Comparison of ENCODE assay signal across 18 cellular contexts in the genomic region with DNA sequence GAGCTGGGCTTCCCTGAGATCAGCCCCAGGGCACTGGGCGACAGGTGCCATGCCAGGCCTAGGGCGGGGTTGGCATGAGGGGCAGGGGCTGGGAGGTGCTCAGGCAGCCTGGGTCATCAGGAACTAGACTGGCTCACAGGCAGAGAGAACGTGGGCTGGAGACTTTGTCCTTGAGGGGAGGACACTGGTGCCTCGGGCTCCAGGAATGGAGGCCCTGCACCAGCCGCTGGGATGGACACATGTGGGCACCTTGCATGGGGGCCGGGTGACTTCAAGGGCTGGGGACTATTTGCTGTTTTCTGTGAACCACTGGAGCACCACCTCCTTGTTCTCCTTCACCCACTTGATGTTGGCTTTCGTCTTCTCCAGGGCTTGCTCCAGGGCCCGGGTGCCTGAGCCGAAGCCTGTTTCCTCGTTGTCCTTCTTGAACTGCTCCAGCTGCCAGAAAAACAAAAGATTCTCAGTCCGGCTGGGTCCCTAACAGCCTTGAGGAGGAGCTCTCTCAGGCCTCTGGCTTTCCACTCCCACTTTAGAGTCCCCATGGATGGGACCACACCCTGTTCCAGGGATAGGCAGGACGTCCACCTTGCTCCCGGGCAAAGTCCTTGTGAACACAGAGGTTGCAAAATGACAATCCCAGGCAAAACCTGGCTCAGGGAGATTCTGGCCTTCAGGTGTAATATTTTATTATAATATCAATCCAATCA. TPM values are rescaled to one million over a fixed set of nuclear protein-coding genes. Genes with fewer than 3 reads are reported as not detected.
DNase-seq lines count a peak whose midpoint lies in the region; ATAC-seq and TF ChIP-seq lines count a peak whose summit lies in the region.
"Had no signal": no experiment of that assay in that cellular context is flagged by ENCODE, and none has a peak within 500 bp of the region (broad histone marks: within the 10 kb centered on the region; RNA-seq: fewer than 3 reads in every experiment).

No MANE protein-coding gene starts in this region.

- 44% methylated on average over 7 of the region's 13 CpGs for WGBS in right lobe of liver (ENCODE audit: insufficient coverage, low coverage, low lambda C conversion rate, missing lambda C conversion rate)
- 55 to 80% methylated on average over 2 to 13 of the region's 13 CpGs for WGBS in transverse colon (ENCODE audit: low coverage in 1 of 2), 2 donors

- DNase-seq in activated naive CD4-positive, alpha-beta T cell treated with anti-CD3 and anti-CD28 coated beads, Interleukin-2, amount 10 ng/mL, durations not matched to agents 7 days and 5 days = peak; percentile 18
- no peak for DNase-seq in activated naive CD4-positive, alpha-beta T cell treated with anti-CD3 and anti-CD28 coated beads, Interleukin-2, amount 50 U/mL, for 16 hours
- peak; percentile 58 for DNase-seq in MCF 10A (ENCODE audit: unreplicated experiment)
- peak; percentile 65 to 85 (median 82) for DNase-seq in right lobe of liver
- DNase-seq in transverse colon = peak; percentile 87
- no peak for DNase-seq in GDM1 (lab: John Stamatoyannopoulos, UW)
- no peak for DNase-seq in DMS 273 treated with DMSO at 0.1 percent for 48 hours (lab: John Stamatoyannopoulos, UW)
- DNase-seq in COLO668 (lab: John Stamatoyannopoulos, UW; ENCODE audit: unreplicated experiment) = no peak
- DNase-seq: anterior cingulate cortex; CD4-positive, CD25-positive, alpha-beta regulatory T cell; NCI-H1092 treated with DMSO at 0.1 percent for 48 hours; occipital lobe; stimulated activated naive CD8-positive, alpha-beta T cell treated with anti-CD3 and anti-CD28 coated beads, Interleukin-15, amount 100 ng/mL, for 72 hours had no signal

- peaks cover 0 to 35% (median 17%) of the 10 kb centered on the region in 4 donors for H3K4me1 ChIP-seq in right lobe of liver
- peaks cover 30 to 64% (median 43%) of the 10 kb centered on the region in 4 donors for H3K4me1 ChIP-seq in transverse colon

- H3K27me3 ChIP-seq in right lobe of liver (no peaks in the 10 kb centered on the region), transverse colon (no peaks in the 10 kb centered on the region)

- H3K36me3 ChIP-seq in right lobe of liver (peaks cover 0 to 36% (median 20%) of the 10 kb centered on the region in 4 donors), transverse colon (no peaks in the 10 kb centered on the region)

- H3K36me3 Mint-ChIP-seq in activated naive CD4-positive, alpha-beta T cell treated with anti-CD3 and anti-CD28 coated beads, Interleukin-2, amount 10 ng/mL, durations not matched to agents 7 days and 5 days = no peaks in the 10 kb centered on the region
- H3K36me3 Mint-ChIP-seq in MCF 10A (ENCODE audit: insufficient read depth, unreplicated experiment) = peaks cover 67% of the 10 kb centered on the region

- peak; percentile 75 to 82 (median 80) for ATAC-seq in right lobe of liver
- ATAC-seq: GM12878, K562 had no signal

- H3K4me1 Mint-ChIP-seq in activated naive CD4-positive, alpha-beta T cell treated with anti-CD3 and anti-CD28 coated beads, Interleukin-2, amount 10 ng/mL, durations not matched to agents 7 days and 5 days = peaks cover 8% of the 10 kb centered on the region
- H3K4me1 Mint-ChIP-seq in MCF 10A (ENCODE audit: insufficient read depth, unreplicated experiment) = peaks cover 24% of the 10 kb centered on the region
- H3K4me1 Mint-ChIP-seq: stimulated activated naive CD8-positive, alpha-beta T cell treated with anti-CD3 and anti-CD28 coated beads, Interleukin-15, amount 100 ng/mL, for 72 hours had no signal

- TSS peak; percentile 91 for BruUV-seq in MCF 10A (replicated peaks; lab: Mats Ljungman, UMichigan)

- H3K27ac ChIP-seq in right lobe of liver (peak overlapping the region in 2 of 3 donors; percentile 44 to 45), transverse colon (peak overlapping the region; percentile 87 to 90 (median 89))

- peaks cover 14% of the 10 kb centered on the region for H3K27me3 Mint-ChIP-seq in activated naive CD4-positive, alpha-beta T cell treated with anti-CD3 and anti-CD28 coated beads, Interleukin-2, amount 10 ng/mL, durations not matched to agents 7 days and 5 days
- H3K27me3 Mint-ChIP-seq in MCF 10A (ENCODE audit: insufficient read depth, unreplicated experiment) = no peaks in the 10 kb centered on the region

- intact Hi-C loops in MCF 10A (cut with micrococcal nuclease) = no loop called here
- intact Hi-C loops in right lobe of liver (cut with DNase I) = no loop called here
- intact Hi-C loops in transverse colon (cut with DNase I; ENCODE audit: low total_unique reads) = no loop called here

- TF ChIP-seq POLR2A in right lobe of liver (IDR thresholded peaks at IDR 0.05) (no peak), transverse colon (IDR thresholded peaks at IDR 0.05) (peak; percentile 54)

- POLR2A ChIA-PET in MCF 10A (lab: Yijun Ruan, JAX) = interaction anchor here (0.5 kb wide), 1 partner anchor 213 kb away, joined by 3 read pairs; no protein-coding TSS in a partner anchor

- H3K27ac Mint-ChIP-seq in activated naive CD4-positive, alpha-beta T cell treated with anti-CD3 and anti-CD28 coated beads, Interleukin-2, amount 10 ng/mL, durations not matched to agents 7 days and 5 days = no peak overlapping the region
- peak overlapping the region; percentile 23 for H3K27ac Mint-ChIP-seq in MCF 10A (ENCODE audit: low read depth, unreplicated experiment)
- H3K27ac Mint-ChIP-seq: CD4-positive, CD25-positive, alpha-beta regulatory T cell; stimulated activated naive CD8-positive, alpha-beta T cell treated with anti-CD3 and anti-CD28 coated beads, Interleukin-15, amount 100 ng/mL, for 72 hours had no signal

- TF ChIP-seq EP300 in transverse colon (IDR thresholded peaks at IDR 0.05; ENCODE audit: low read depth) = no peak

- CTCF ChIA-PET in activated naive CD4-positive, alpha-beta T cell treated with anti-CD3 and anti-CD28 coated beads, Interleukin-2, amount 10 ng/mL, durations not matched to agents 7 days and 5 days (lab: Charles Lee) = no interaction called here
- CTCF ChIA-PET in MCF 10A (lab: Yijun Ruan, JAX) = interaction anchor here (0.6 to 5.3 kb wide), 5 partner anchors 25 to 103 kb away, joined by 3 to 28 read pairs (median 6); a partner anchor contains a TSS

- TF ChIP-seq CTCF in MCF 10A (IDR thresholded peaks at IDR 0.05; ENCODE audit: unreplicated experiment) (no peak), right lobe of liver (IDR thresholded peaks at IDR 0.05) (no peak), transverse colon (IDR thresholded peaks at IDR 0.05) (no peak)

- no peak overlapping the region for H3K4me3 Mint-ChIP-seq in activated naive CD4-positive, alpha-beta T cell treated with anti-CD3 and anti-CD28 coated beads, Interleukin-2, amount 10 ng/mL, durations not matched to agents 7 days and 5 days
- no peak overlapping the region for H3K4me3 Mint-ChIP-seq in MCF 10A (ENCODE audit: unreplicated experiment)
- H3K4me3 Mint-ChIP-seq: CD4-positive, CD25-positive, alpha-beta regulatory T cell; stimulated activated naive CD8-positive, alpha-beta T cell treated with anti-CD3 and anti-CD28 coated beads, Interleukin-15, amount 100 ng/mL, for 72 hours had no signal

- in situ Hi-C loops in transverse colon (cut with MboI; ENCODE audit: low pct_ligation_motif_present in 1 of 4, low pct_unique_long_range_greater_than_20kb in 1 of 4, low sequenced_read_pairs in 3 of 4) = no loop called here

- H3K9me3 Mint-ChIP-seq in activated naive CD4-positive, alpha-beta T cell treated with anti-CD3 and anti-CD28 coated beads, Interleukin-2, amount 10 ng/mL, durations not matched to agents 7 days and 5 days = peaks cover 7% of the 10 kb centered on the region
- no peaks in the 10 kb centered on the region for H3K9me3 Mint-ChIP-seq in MCF 10A (ENCODE audit: unreplicated experiment)

- no peaks in the 10 kb centered on the region for H3K9me3 ChIP-seq in right lobe of liver
- peaks cover 0 to 3% of the 10 kb centered on the region in 2 donors for H3K9me3 ChIP-seq in transverse colon

- H3K4me3 ChIP-seq in right lobe of liver (no peak overlapping the region), transverse colon (no peak overlapping the region)
- H3K4me3 ChIP-seq: GM12878, K562, skin epidermis had no signal

RNA-seq across cellular contexts. Expression of a gene that starts 9.1 kb away (rescaled TPM):
- total RNA-seq in MCF 10A (2022) (not detected in 2 replicates), right lobe of liver (under 1 TPM in 1 of 6 experiments, not detected in 5; 0.12 TPM), transverse colon (under 1 TPM in 2 of 4 donors, not detected in 2; 0.64 to 0.96 TPM)
- total RNA-seq: A172; CD4-positive, CD25-positive, alpha-beta regulatory T cell; dermis microvascular lymphatic vessel endothelial cell; GM12878; occipital lobe had no signal

RNA-seq across cellular contexts. Expression of a gene that starts 29.4 kb away (rescaled TPM):
- total RNA-seq in MCF 10A (2022) (252 and 294 TPM in 2 replicates), right lobe of liver (100 to 1,000 TPM; 204 to 386 (median 363) TPM), transverse colon (1,000 to 10,000 TPM in 1 of 4 donors, 100 to 1,000 TPM in 3; 133 to 1,054 (median 474) TPM)

RNA-seq across cellular contexts. Expression of a gene that starts 34.2 kb away (rescaled TPM):
- 0.58 and 1.6 TPM in 2 replicates for total RNA-seq in MCF 10A (2022)
- 1 to 10 TPM in 5 of 6 experiments, under 1 TPM in 1; 0.86 to 3.0 (median 2.1) TPM for total RNA-seq in right lobe of liver
- 10 to 100 TPM in 3 of 4 donors, 1 to 10 TPM in 1; 8.6 to 13.5 (median 12.5) TPM for total RNA-seq in transverse colon

Comparison
In these comparisons a context has a peak if more than half of its experiments do, and no peak if none do; other contexts are left out.
1. DNase-seq: peak in activated naive CD4-positive, alpha-beta T cell treated with anti-CD3 and anti-CD28 coated beads, Interleukin-2, amount 10 ng/mL, durations not matched to agents 7 days and 5 days (single experiment), MCF 10A (single experiment), right lobe of liver (3 of 3) and transverse colon (single experiment); none in activated naive CD4-positive, alpha-beta T cell treated with anti-CD3 and anti-CD28 coated beads, Interleukin-2, amount 50 U/mL, for 16 hours (single experiment), GDM1 (single experiment), DMS 273 treated with DMSO at 0.1 percent for 48 hours (single experiment) and COLO668 (single experiment).